ENCODE assay signal across 30 cellular contexts in the genomic region with DNA sequence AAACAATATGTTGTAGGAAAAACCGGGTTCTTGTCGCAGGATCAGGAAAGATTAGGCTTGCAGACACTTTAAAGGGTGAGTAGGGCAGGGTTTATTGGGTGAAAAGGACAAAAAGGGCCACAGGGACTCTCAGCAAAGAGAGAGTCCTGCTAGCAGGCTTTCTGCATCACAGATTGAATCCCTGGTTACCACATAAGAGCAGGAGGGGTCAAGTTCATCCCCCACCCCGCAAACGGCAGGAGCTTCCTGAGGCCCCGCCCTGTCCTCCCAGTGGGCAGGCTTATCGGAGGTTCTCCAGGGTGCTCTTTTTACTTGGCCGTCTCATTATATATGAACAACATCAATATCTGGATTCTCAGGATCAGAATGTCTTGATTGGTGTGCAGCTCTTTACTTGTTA. TPM values are rescaled to one million over a fixed set of nuclear protein-coding genes. Genes with fewer than 3 reads are reported as not detected.
A peak's percentile ranks its signal among the peaks of the same experiment; 100 is the strongest.
DNase-seq lines count a peak whose midpoint lies in the region; ATAC-seq, FAIRE-seq and TF ChIP-seq lines count a peak whose summit lies in the region.
"Had no signal": no experiment of that assay in that cellular context is flagged by ENCODE, and none has a peak within 500 bp of the region (broad histone marks: within the 10 kb centered on the region; RNA-seq: fewer than 3 reads in every experiment).

No MANE protein-coding gene starts in this region.

- H3K36me3 Mint-ChIP-seq in HFFc6 (ENCODE audit: low read depth) (no peaks in the 10 kb centered on the region), astrocyte (ENCODE audit: low read depth, unreplicated experiment) (no peaks in the 10 kb centered on the region)

- no peak for TF ChIP-seq CTCF in HFFc6 (IDR thresholded peaks at IDR 0.05)
- no peak for TF ChIP-seq CTCF in astrocyte (IDR thresholded peaks at IDR 0.05; ENCODE audit: insufficient read depth, low read depth, low read length)

- no peaks in the 10 kb centered on the region for H3K36me3 ChIP-seq in astrocyte (ENCODE audit: insufficient read depth, low read length)
- H3K36me3 ChIP-seq in subcutaneous abdominal adipose tissue (ENCODE audit: control insufficient read depth in 5 of 5, insufficient read depth in 5 of 5, low read length in 5 of 5) = no peaks in the 10 kb centered on the region
- H3K36me3 ChIP-seq: tibial nerve had no signal

- DNase-seq in HFFc6 (no peak), astrocyte (ENCODE audit: low read depth) (no peak), iPS-NIHi7 (ENCODE audit: extremely low spot score) (peak; percentile 46), AG08395 (ENCODE audit: low spot score) (no peak)
- no peak for DNase-seq in activated CD4-positive, alpha-beta T cell treated with anti-CD3 and anti-CD28 coated beads for 1 hour
- DNase-seq: activated gamma-delta T cell; CD4-positive, alpha-beta T cell; DMS153; effector CD8-positive, alpha-beta T cell; GDM1; KBM-7; kidney glomerular epithelial cell; MM.1S; NCI-H1417; NCI-H2081; NCI-H345; NCI-H82; PC-3; SHP77; stimulated activated naive CD8-positive, alpha-beta T cell treated with anti-CD3 and anti-CD28 coated beads, Interleukin-15, Interleukin-2, amounts not matched to agents 100 U/mL and 50 U/mL, for 24 hours had no signal

- ATAC-seq in GM19324 (IDR thresholded peaks at IDR 0.05; ENCODE audit: low FRiP score, unreplicated experiment) = no peak
- ATAC-seq: activated CD4-positive, CD25-positive, alpha-beta regulatory T cell treated with anti-CD3 and anti-CD28 coated beads, Interleukin-2, amount 50 U/mL, for 24 hours; esophagus mucosa; PC-3; stimulated activated naive CD8-positive, alpha-beta T cell treated with anti-CD3 and anti-CD28 coated beads, Interleukin-15, Interleukin-2, amounts not matched to agents 100 U/mL and 50 U/mL, for 24 hours had no signal

- H3K4me3 Mint-ChIP-seq in HFFc6 = peak overlapping the region; percentile 20; the same call in 1 of the 2 replicates
- no peak overlapping the region for H3K4me3 Mint-ChIP-seq in astrocyte (ENCODE audit: unreplicated experiment)
- H3K4me3 Mint-ChIP-seq: CD4-positive, alpha-beta T cell had no signal

- H3K4me1 Mint-ChIP-seq in HFFc6 (ENCODE audit: low read depth) (peaks cover 8% of the 10 kb centered on the region; the same call in 1 of the 2 replicates), astrocyte (ENCODE audit: low read depth, unreplicated experiment) (peaks cover 5% of the 10 kb centered on the region)

- peak overlapping the region; percentile 33 for H3K4me2 ChIP-seq in astrocyte (ENCODE audit: low read length)

- H3K27me3 Mint-ChIP-seq in HFFc6 (ENCODE audit: insufficient read depth) = peaks cover 9% of the 10 kb centered on the region
- peaks cover 2% of the 10 kb centered on the region for H3K27me3 Mint-ChIP-seq in astrocyte (ENCODE audit: low read depth, unreplicated experiment)

- no peak for FAIRE-seq in astrocyte (lab: Jason Lieb, UNC)
- FAIRE-seq: frontal cortex had no signal

- H3K9ac ChIP-seq in astrocyte (ENCODE audit: low read length) (no peak overlapping the region), subcutaneous abdominal adipose tissue (ENCODE audit: low read length in 5 of 5) (peak overlapping the region in 2 of 5 donors; percentile 8 to 41)

- no peaks in the 10 kb centered on the region for H3K79me2 ChIP-seq in astrocyte (ENCODE audit: insufficient read depth, low read length)

- H3K4me3 ChIP-seq in astrocyte (ENCODE audit: insufficient read depth, low read depth, low read length) (no peak overlapping the region), subcutaneous abdominal adipose tissue (ENCODE audit: low read depth in 1 of 5, low read length in 5 of 5) (peak overlapping the region; percentile 16 to 64 (median 45))

- no peaks in the 10 kb centered on the region for H4K20me1 ChIP-seq in astrocyte (ENCODE audit: insufficient read depth, low read length)

- H3K27ac Mint-ChIP-seq in HFFc6 (no peak overlapping the region), astrocyte (ENCODE audit: unreplicated experiment) (no peak overlapping the region)
- H3K27ac Mint-ChIP-seq: CD4-positive, alpha-beta T cell had no signal

- no peak overlapping the region for H2AFZ ChIP-seq in astrocyte (ENCODE audit: low read depth, low read length)

- H3K27ac ChIP-seq in astrocyte (ENCODE audit: low read depth, low read length) (no peak overlapping the region), subcutaneous abdominal adipose tissue (ENCODE audit: low read depth, low read length) (peak overlapping the region; percentile 66)

- H3K9me3 ChIP-seq in astrocyte (ENCODE audit: insufficient read depth, low read depth, low read length) (no peaks in the 10 kb centered on the region), subcutaneous abdominal adipose tissue (ENCODE audit: control insufficient read depth in 5 of 5, low read length in 5 of 5) (peaks cover 0 to 7% (median 0%) of the 10 kb centered on the region in 5 donors)
- H3K9me3 ChIP-seq: tibial nerve had no signal

- H3K27me3 ChIP-seq in astrocyte (ENCODE audit: insufficient read depth, low read length) (no peaks in the 10 kb centered on the region), subcutaneous abdominal adipose tissue (ENCODE audit: control insufficient read depth in 5 of 5, insufficient read depth in 4 of 5, low read length in 5 of 5) (no peaks in the 10 kb centered on the region)
- H3K27me3 ChIP-seq: tibial nerve had no signal

- H3K4me1 ChIP-seq in astrocyte (ENCODE audit: insufficient read depth, low read length) = no peaks in the 10 kb centered on the region
- peaks cover 0 to 15% (median 6%) of the 10 kb centered on the region in 5 donors for H3K4me1 ChIP-seq in subcutaneous abdominal adipose tissue (ENCODE audit: control insufficient read depth in 5 of 5, insufficient read depth in 5 of 5, low read length in 5 of 5)

- H3K9me3 Mint-ChIP-seq in HFFc6 = no peaks in the 10 kb centered on the region
- no peaks in the 10 kb centered on the region for H3K9me3 Mint-ChIP-seq in astrocyte (ENCODE audit: unreplicated experiment)

RNA-seq across cellular contexts. Expression of a gene that starts 47.7 kb away (rescaled TPM):
- not detected for total RNA-seq in HFFc6 (2021; fragmentation: NEBNext Ultra II Directional; extraction: Animal tissue kit (Norgen Biotek cat#: 25700))
- not detected in 2 replicates for total RNA-seq in astrocyte
- total RNA-seq: CD4-positive, alpha-beta T cell; esophagus mucosa; frontal cortex; lung microvascular endothelial cell; myocyte; osteocyte; PC-3; right cardiac atrium; tibial nerve had no signal
